ENCODE assay signal across 20 cellular contexts in the genomic region with DNA sequence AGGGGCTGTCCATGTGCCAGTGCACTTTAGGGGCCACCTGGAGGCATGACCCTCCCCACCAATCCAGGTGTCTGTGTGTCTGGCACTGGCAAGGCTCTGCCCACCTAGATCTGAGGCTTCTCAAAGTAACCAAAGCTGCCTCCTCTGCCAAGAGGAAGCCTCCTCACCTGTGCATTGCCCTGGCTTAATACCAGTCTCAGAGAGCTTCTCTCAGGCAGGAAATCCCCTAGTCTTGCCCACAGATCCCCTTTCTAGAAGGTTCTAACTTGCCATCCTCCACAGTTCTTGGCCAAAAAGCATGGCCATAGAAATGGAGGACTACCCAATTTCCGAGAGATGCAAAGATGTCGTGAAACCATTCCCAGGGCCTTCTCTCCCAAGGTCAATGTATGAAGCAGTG.
"Had no signal": no experiment of that assay in that cellular context is flagged by ENCODE, and none has a peak within 500 bp of the region (broad histone marks: within the 10 kb centered on the region; RNA-seq: fewer than 3 reads in every experiment).

No MANE protein-coding gene starts in this region.

- ATAC-seq: WTC11 had no signal

- H3K27me3 ChIP-seq: adrenal gland, cardiac muscle cell, dorsolateral prefrontal cortex, esophagus squamous epithelium, neutrophil had no signal

- H3K27me3 Mint-ChIP-seq: activated CD4-positive, alpha-beta memory T cell treated with anti-CD3 and anti-CD28 coated beads, Interleukin-2, amount 10 ng/mL, durations not matched to agents 7 days and 5 days; naive B cell; type B pancreatic cell had no signal

- H3K9me3 Mint-ChIP-seq: activated CD4-positive, alpha-beta memory T cell treated with anti-CD3 and anti-CD28 coated beads, Interleukin-2, amount 10 ng/mL, durations not matched to agents 7 days and 5 days; naive B cell; type B pancreatic cell; WTC11 had no signal

- DNase-seq: activated CD4-positive, alpha-beta memory T cell treated with anti-CD3 and anti-CD28 coated beads, Interleukin-2, amount 10 ng/mL, durations not matched to agents 7 days and 5 days; activated CD4-positive, alpha-beta T cell treated with anti-CD3 and anti-CD28 coated beads for 4 hours; activated naive CD4-positive, alpha-beta T cell treated with Interleukin-2 at 50 U/mL for 16 hours; adrenal gland; dorsolateral prefrontal cortex; esophagus squamous epithelium; glutamatergic neuron; naive B cell; stimulated activated CD4-positive, alpha-beta T cell treated with anti-CD3 and anti-CD28 coated beads, Interleukin-15, amount 100 ng/mL, for 24 hours; stimulated activated CD4-positive, alpha-beta T cell treated with anti-CD3 and anti-CD28 coated beads, Interleukin-4, amount 100 ng/mL, for 1 hour; stimulated activated naive CD4-positive, alpha-beta T cell treated with Interleukin-2 at 50 U/mL for 16 hours; substantia nigra had no signal

- H3K27ac Mint-ChIP-seq: activated CD4-positive, alpha-beta memory T cell treated with anti-CD3 and anti-CD28 coated beads, Interleukin-2, amount 10 ng/mL, durations not matched to agents 7 days and 5 days; type B pancreatic cell; WTC11 had no signal

- H3K9ac ChIP-seq: parathyroid adenoma had no signal

- H3K4me3 Mint-ChIP-seq: activated CD4-positive, alpha-beta memory T cell treated with anti-CD3 and anti-CD28 coated beads, Interleukin-2, amount 10 ng/mL, durations not matched to agents 7 days and 5 days; naive B cell; type B pancreatic cell; WTC11 had no signal

- H3K36me3 Mint-ChIP-seq: WTC11 had no signal

- FAIRE-seq: endothelial cell of umbilical vein, TTC549 had no signal

- H3K4me3 ChIP-seq: adrenal gland, cardiac muscle cell, dorsolateral prefrontal cortex, esophagus squamous epithelium, lung had no signal

- H3K79me2 ChIP-seq: parathyroid adenoma had no signal

- H3K27ac ChIP-seq: cardiac muscle cell, esophagus squamous epithelium, neutrophil, parathyroid adenoma had no signal

- H3K4me1 ChIP-seq: parathyroid adenoma had no signal
